12 cellular contexts compared by ENCODE assay signal in the genomic region with DNA sequence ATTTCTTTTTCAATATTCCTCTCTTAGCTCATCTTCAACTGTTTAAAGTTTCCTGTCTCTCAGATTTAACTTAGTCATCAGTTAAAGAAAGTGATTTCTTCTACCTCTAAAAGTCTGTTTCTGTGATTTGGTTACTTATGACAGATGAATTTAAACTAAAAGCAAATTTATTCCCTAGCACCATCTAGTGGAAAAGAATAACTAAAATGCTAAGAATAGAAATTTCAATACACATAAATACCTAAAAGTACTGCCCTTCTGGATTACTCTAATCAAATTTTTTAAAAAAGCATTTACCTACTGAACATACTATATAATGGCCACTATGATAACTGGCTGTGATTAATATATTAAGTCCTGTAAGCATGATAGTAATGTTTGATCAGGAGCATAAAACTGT. TPM values are rescaled to one million over a fixed set of nuclear protein-coding genes. Genes with fewer than 3 reads are reported as not detected.
DNase-seq lines count a peak whose midpoint lies in the region; ATAC-seq and TF ChIP-seq lines count a peak whose summit lies in the region.
"Had no signal": no experiment of that assay in that cellular context is flagged by ENCODE, and none has a peak within 500 bp of the region (broad histone marks: within the 10 kb centered on the region; RNA-seq: fewer than 3 reads in every experiment).

No MANE protein-coding gene starts in this region.

- H3K4me1 ChIP-seq in SK-N-SH (ENCODE audit: control insufficient read depth in 1 of 2, insufficient read depth in 2 of 2, low read depth in 1 of 2, low read length in 1 of 2) (no peaks in the 10 kb centered on the region), suprapubic skin (no peaks in the 10 kb centered on the region)
- H3K4me1 ChIP-seq: Caco-2 had no signal

- no peak overlapping the region for H2AFZ ChIP-seq in SK-N-SH (ENCODE audit: low read depth)

- H3K27me3 ChIP-seq in AG04450 (ENCODE audit: control insufficient read depth, insufficient read depth, low read length) (no peaks in the 10 kb centered on the region), SK-N-SH (ENCODE audit: insufficient read depth) (no peaks in the 10 kb centered on the region), suprapubic skin (no peaks in the 10 kb centered on the region)
- H3K27me3 ChIP-seq: brain microvascular endothelial cell had no signal

- no peak overlapping the region for H3K27ac ChIP-seq in AG04450 (ENCODE audit: low read depth, low read length)
- H3K27ac ChIP-seq in SK-N-SH (ENCODE audit: low read depth in 2 of 2, low read length in 1 of 2), result no peak overlapping the region
- H3K27ac ChIP-seq in suprapubic skin, result no peak overlapping the region
- H3K27ac ChIP-seq: brain microvascular endothelial cell had no signal

- no peak overlapping the region for H3K9ac ChIP-seq in SK-N-SH

- peak; percentile 6; the same call in 1 of the 2 replicates for TF ChIP-seq RAD21 in SK-N-SH (IDR thresholded peaks at IDR 0.05; ENCODE audit: low read length)

- peaks cover 6% of the 10 kb centered on the region for H3F3A ChIP-seq in SK-N-SH (replicated peaks; ENCODE audit: insufficient read depth)

- in situ Hi-C loops in GM13977 (cut with MboI; ENCODE audit: low pct_unique_long_range_greater_than_20kb, low sequenced_read_pairs, unreplicated experiment), result loop anchor here (10.0 kb wide), 1 partner anchor 620 kb away; no protein-coding TSS in a partner anchor

- no peak for TF ChIP-seq POLR2A in suprapubic skin (IDR thresholded peaks at IDR 0.05)

- H3K9me2 ChIP-seq in SK-N-SH, result no peaks in the 10 kb centered on the region

- TF ChIP-seq CTCF in AG04450 (IDR thresholded peaks at IDR 0.05; ENCODE audit: low read depth, low read length) (peak; percentile 41), GM13977 (IDR thresholded peaks at IDR 0.05; ENCODE audit: extremely low read depth, insufficient read depth, missing control alignments) (peak; percentile 25), SK-N-SH (IDR thresholded peaks at IDR 0.05) (peak; percentile 59), fibroblast of villous mesenchyme (IDR thresholded peaks at IDR 0.05; ENCODE audit: insufficient read depth, low read depth, low read length) (peak; percentile 8), suprapubic skin (IDR thresholded peaks at IDR 0.05) (no peak)

- POLR2A ChIA-PET in AG04450 (lab: Yijun Ruan, JAX) (no interaction called here), SK-N-SH (lab: Yijun Ruan, JAX) (no interaction called here)

- DNase-seq in AG04450 (ENCODE audit: low read depth, low spot score) (no peak), GM13977 (ENCODE audit: low spot score) (no peak), SK-N-SH (no peak), fibroblast of villous mesenchyme (ENCODE audit: low read depth) (no peak), NCI-H774 (lab: John Stamatoyannopoulos, UW) (no peak), suprapubic skin (ENCODE audit: low spot score in 2 of 2) (no peak)
- DNase-seq: brain microvascular endothelial cell; Caco-2; right cardiac atrium; stimulated activated naive CD8-positive, alpha-beta T cell treated with anti-CD3 and anti-CD28 coated beads, Interleukin-15, amount 100 ng/mL, for 72 hours had no signal

- H3K4me3 ChIP-seq in AG04450 (ENCODE audit: low read depth, low read length) (no peak overlapping the region), SK-N-SH (ENCODE audit: low read depth in 2 of 2, low read length in 1 of 2) (no peak overlapping the region), fibroblast of villous mesenchyme (ENCODE audit: low read depth, low read length) (no peak overlapping the region), suprapubic skin (no peak overlapping the region)

- H4K20me1 ChIP-seq in SK-N-SH (ENCODE audit: insufficient read depth), result no peaks in the 10 kb centered on the region

- CTCF ChIA-PET in AG04450 (lab: Charles Lee), result interaction anchor here (1.0 to 4.7 kb wide), 5 partner anchors 10 to 910 kb away, joined by 3 to 45 read pairs (median 6); partner anchors contain the start of genes AZI2 and ZCWPW2
- CTCF ChIA-PET in SK-N-SH (lab: Yijun Ruan, JAX), result interaction anchor here (0.7 to 2.7 kb wide), 3 partner anchors 14 to 1171 kb away, joined by 3 to 16 read pairs (median 8); partner anchors contain the start of genes AZI2 and ZCWPW2

- no peak overlapping the region for H3K4me2 ChIP-seq in SK-N-SH

- no peak for TF ChIP-seq EP300 in SK-N-SH (IDR thresholded peaks at IDR 0.05; ENCODE audit: borderline replicate concordance in 1 of 2, low read depth in 1 of 2, low read length in 1 of 2)
- TF ChIP-seq EP300 in suprapubic skin (IDR thresholded peaks at IDR 0.05), result no peak

- H3K36me3 ChIP-seq in SK-N-SH (replicated peaks in 1 of 2; ENCODE audit: control insufficient read depth in 1 of 2, insufficient read depth in 2 of 2, low read length in 1 of 2) (peaks cover 61 to 77% of the 10 kb centered on the region in 2 experiments), suprapubic skin (peaks cover 59% of the 10 kb centered on the region)

- ATAC-seq in GM19035 (IDR thresholded peaks at IDR 0.05; ENCODE audit: unreplicated experiment), result no peak
- no peak for ATAC-seq in GM19023 (IDR thresholded peaks at IDR 0.05; ENCODE audit: unreplicated experiment)
- ATAC-seq: right cardiac atrium; stimulated activated naive CD8-positive, alpha-beta T cell treated with anti-CD3 and anti-CD28 coated beads, Interleukin-15, amount 100 ng/mL, for 72 hours had no signal

- H3K9me3 ChIP-seq in AG04450 (ENCODE audit: control insufficient read depth, insufficient read depth, low read length), result no peaks in the 10 kb centered on the region
- H3K9me3 ChIP-seq in SK-N-SH, result no peaks in the 10 kb centered on the region
- H3K9me3 ChIP-seq in suprapubic skin, result no peaks in the 10 kb centered on the region
- H3K9me3 ChIP-seq: Caco-2 had no signal

- no peaks in the 10 kb centered on the region for H3K79me2 ChIP-seq in SK-N-SH (ENCODE audit: insufficient read depth)

TF ChIP-seq in SK-N-SH, 30 proteins besides CTCF, POLR2A, EP300 and RAD21:
- no peak for TF ChIP-seq SIN3A (IDR thresholded peaks at IDR 0.05; ENCODE audit: borderline replicate concordance, low read depth, low read length)
- TF ChIP-seq RCOR1 (IDR thresholded peaks at IDR 0.05; ENCODE audit: low read length), result no peak
- no peak for TF ChIP-seq RXRA (IDR thresholded peaks at IDR 0.05; ENCODE audit: borderline replicate concordance, low read depth)

RNA-seq across cellular contexts. Expression of gene ZCWPW2, which starts 14.0 kb away (rescaled TPM):
- polyA plus RNA-seq in AG04450 (2011; rRNA removed) (0.65 and 0.76 TPM in 2 replicates), SK-N-SH (2012; rRNA removed) (0.13 and 0.15 TPM in 2 replicates)
- 0.43 TPM in 1 of 2 replicates, not detected in the other for polyA minus RNA-seq in AG04450 (2011; rRNA and poly(A)+ RNA removed)
- 0.28 and 0.40 TPM in 2 replicates for polyA plus RNA-seq in SK-N-SH (2012; cell fraction: cytosol; rRNA removed)
- 0.11 and 0.12 TPM in 2 replicates for polyA plus RNA-seq in SK-N-SH (2012; cell fraction: nucleus; rRNA removed)
- total RNA-seq in fibroblast of villous mesenchyme (0.43 and 0.64 TPM in 2 replicates), suprapubic skin (under 1 TPM in 3 of 4 donors, not detected in 1; 0.40 to 0.76 (median 0.52) TPM)

RNA-seq across cellular contexts. Expression of gene AZI2, which starts 14.1 kb away (rescaled TPM):
- polyA plus RNA-seq in AG04450 (2011; rRNA removed) (119 and 164 TPM in 2 replicates), SK-N-SH (2012; rRNA removed) (27.3 and 32.7 TPM in 2 replicates)
- polyA minus RNA-seq in AG04450 (2011; rRNA and poly(A)+ RNA removed), result 37.5 and 79.5 TPM in 2 replicates
- 38.9 and 50.7 TPM in 2 replicates for polyA plus RNA-seq in SK-N-SH (2012; cell fraction: cytosol; rRNA removed)
- polyA plus RNA-seq in SK-N-SH (2012; cell fraction: nucleus; rRNA removed), result 12.3 and 46.2 TPM in 2 replicates
- total RNA-seq in fibroblast of villous mesenchyme (76.0 and 102 TPM in 2 replicates), suprapubic skin (10 to 100 TPM; 49.0 to 82.2 (median 57.6) TPM)

Comparison
In these comparisons a context has a peak if more than half of its experiments do, and no peak if none do; other contexts are left out.
1. CTCF ChIP-seq: peak in AG04450 (single experiment), GM13977 (single experiment), SK-N-SH (single experiment) and fibroblast of villous mesenchyme (single experiment); none in suprapubic skin (0 of 2).